In the genomic region with DNA sequence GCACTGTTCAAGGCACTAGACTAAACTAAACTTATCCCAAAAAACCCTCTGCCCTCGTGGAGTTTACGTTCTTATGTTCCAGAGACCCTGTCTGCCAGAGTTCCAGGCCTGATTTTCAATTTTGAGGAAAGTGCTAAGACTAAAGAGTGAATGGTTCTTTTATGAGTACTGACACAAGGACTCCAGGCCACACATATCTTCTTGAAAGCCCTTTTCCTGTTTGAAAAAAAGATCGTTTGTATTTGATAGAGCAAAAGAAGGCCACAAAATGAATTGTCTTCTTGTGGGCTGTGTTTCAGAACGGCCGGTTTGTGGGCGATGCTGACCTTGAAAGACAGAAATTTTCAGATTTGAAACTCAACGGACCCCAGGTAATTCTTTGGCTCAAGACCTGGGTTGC, we compare ENCODE assay signal across 11 cellular contexts. TPM values are rescaled to one million over a fixed set of nuclear protein-coding genes. Genes with fewer than 3 reads are reported as not detected.
DNase-seq lines count a peak whose midpoint lies in the region; ATAC-seq and TF ChIP-seq lines count a peak whose summit lies in the region.
"Had no signal": no experiment of that assay in that cellular context is flagged by ENCODE, and none has a peak within 500 bp of the region (broad histone marks: within the 10 kb centered on the region; RNA-seq: fewer than 3 reads in every experiment).

No MANE protein-coding gene starts in this region.

- peaks cover 92% of the 10 kb centered on the region for H3K79me2 ChIP-seq in PC-9 (ENCODE audit: low read depth)
- H3K79me2 ChIP-seq in trophoblast cell (ENCODE audit: control insufficient read depth, insufficient read depth, low read length, poor library complexity) = peaks cover 16% of the 10 kb centered on the region

- no peak for ATAC-seq in CD4-positive, alpha-beta T cell (ENCODE audit: poor library complexity)
- ATAC-seq in GM19397 (IDR thresholded peaks at IDR 0.05; ENCODE audit: unreplicated experiment) = no peak

- no peaks in the 10 kb centered on the region for H3K27me3 ChIP-seq in CD4-positive, alpha-beta T cell (ENCODE audit: control insufficient read depth, insufficient read depth, low read length)
- H3K27me3 ChIP-seq in PC-9 (ENCODE audit: insufficient read depth, low read depth) (no peaks in the 10 kb centered on the region), trophoblast cell (ENCODE audit: insufficient read depth, low read length) (no peaks in the 10 kb centered on the region)

- no peak overlapping the region for H3K4me2 ChIP-seq in PC-9
- no peak overlapping the region for H3K4me2 ChIP-seq in trophoblast cell (ENCODE audit: low read length)

- no peaks in the 10 kb centered on the region for H3K9me2 ChIP-seq in PC-9 (ENCODE audit: insufficient read depth)

- H2BK120ac ChIP-seq in trophoblast cell (ENCODE audit: insufficient read depth, low read length, poor library complexity) = no peak overlapping the region

- peaks cover 40% of the 10 kb centered on the region for H3K4me1 Mint-ChIP-seq in CD4-positive, alpha-beta T cell (ENCODE audit: low read depth)
- H3K4me1 Mint-ChIP-seq in dendritic cell treated with granulocyte-macrophage colony-stimulating factor and Interleukin-4, amounts not matched to agents 40 ng/mL and 50 ng/mL, for 4 days (ENCODE audit: low read depth) = peaks cover 74% of the 10 kb centered on the region

- H3K27ac ChIP-seq in CD4-positive, alpha-beta T cell (ENCODE audit: low read depth, low read length) = peak overlapping the region; percentile 83
- peak overlapping the region; percentile 49 for H3K27ac ChIP-seq in PC-9
- H3K27ac ChIP-seq in trophoblast cell (ENCODE audit: low read depth, low read length) = no peak overlapping the region

- no TSS peak for BruUV-seq in PC-9 (replicated peaks; lab: Mats Ljungman, UMichigan)

- no peak overlapping the region for H2BK12ac ChIP-seq in trophoblast cell (ENCODE audit: low read length)

- H3K9me3 ChIP-seq in CD4-positive, alpha-beta T cell (ENCODE audit: control insufficient read depth, low read length) = no peaks in the 10 kb centered on the region
- H3K9me3 ChIP-seq in PC-9 (ENCODE audit: insufficient read depth, low read depth) = no peaks in the 10 kb centered on the region
- H3K9me3 ChIP-seq in trophoblast cell (ENCODE audit: insufficient read depth, low read depth, low read length) = no peaks in the 10 kb centered on the region
- H3K9me3 ChIP-seq: prostate gland had no signal

- H3K9me3 Mint-ChIP-seq in CD4-positive, alpha-beta T cell = no peaks in the 10 kb centered on the region
- no peaks in the 10 kb centered on the region for H3K9me3 Mint-ChIP-seq in dendritic cell treated with granulocyte-macrophage colony-stimulating factor and Interleukin-4, amounts not matched to agents 40 ng/mL and 50 ng/mL, for 4 days

- no peaks in the 10 kb centered on the region for H3K27me3 Mint-ChIP-seq in CD4-positive, alpha-beta T cell
- no peaks in the 10 kb centered on the region for H3K27me3 Mint-ChIP-seq in dendritic cell treated with granulocyte-macrophage colony-stimulating factor and Interleukin-4, amounts not matched to agents 40 ng/mL and 50 ng/mL, for 4 days

- H4K12ac ChIP-seq in trophoblast cell (ENCODE audit: low read depth, low read length) = no peak overlapping the region

- WGBS in trophoblast cell (ENCODE audit: extremely low coverage, insufficient coverage, insufficient read length) = no CpG with 5 or more reads among the region's 7 CpGs

- no peak overlapping the region for H2BK5ac ChIP-seq in trophoblast cell (ENCODE audit: low read depth, low read length, poor library complexity)

- peaks cover 63% of the 10 kb centered on the region for H3K36me3 ChIP-seq in PC-9 (ENCODE audit: low read depth)
- peaks cover 20 to 38% of the 10 kb centered on the region in 2 experiments for H3K36me3 ChIP-seq in trophoblast cell (ENCODE audit: control insufficient read depth in 1 of 2, insufficient read depth in 2 of 2, low read length in 2 of 2)

- H3F3A ChIP-seq in PC-9 (ENCODE audit: insufficient read depth, low read depth) = peaks cover 38% of the 10 kb centered on the region

- no peak for DNase-seq in CD4-positive, alpha-beta T cell
- no peak for DNase-seq in PC-9
- DNase-seq in trophoblast cell = no peak
- no peak for DNase-seq in NCI-H1694 (lab: John Stamatoyannopoulos, UW)
- DNase-seq in mucosa of gallbladder (ENCODE audit: low spot score) = no peak
- DNase-seq in SIG-M5 (lab: John Stamatoyannopoulos, UW) = no peak
- DNase-seq: DMS79 had no signal

- CTCF ChIA-PET in CD4-positive, alpha-beta T cell (lab: Charles Lee) = no interaction called here
- CTCF ChIA-PET in PC-9 (lab: Charles Lee) = no interaction called here

- TF ChIP-seq CTCF in CD4-positive, alpha-beta T cell (IDR thresholded peaks at IDR 0.05) = no peak
- no peak for TF ChIP-seq CTCF in PC-9 (conservative IDR thresholded peaks at IDR 0.05)

- no peak overlapping the region for H3K14ac ChIP-seq in trophoblast cell (ENCODE audit: low read length)

- H3K9ac ChIP-seq in trophoblast cell (ENCODE audit: low read length) = no peak overlapping the region

- H4K91ac ChIP-seq in trophoblast cell (ENCODE audit: low read depth, low read length) = no peak overlapping the region

- no peaks in the 10 kb centered on the region for H4K20me1 ChIP-seq in PC-9 (ENCODE audit: insufficient read depth)

- peak overlapping the region; percentile 70 for H3K4me3 Mint-ChIP-seq in CD4-positive, alpha-beta T cell
- no peak overlapping the region for H3K4me3 Mint-ChIP-seq in dendritic cell treated with granulocyte-macrophage colony-stimulating factor and Interleukin-4, amounts not matched to agents 40 ng/mL and 50 ng/mL, for 4 days

- H2AFZ ChIP-seq in PC-9 (no peak overlapping the region), trophoblast cell (ENCODE audit: insufficient read depth, low read length, poor library complexity) (no peak overlapping the region)

- H3K36me3 Mint-ChIP-seq in CD4-positive, alpha-beta T cell (ENCODE audit: low read depth) = peaks cover 21% of the 10 kb centered on the region
- peaks cover 66% of the 10 kb centered on the region for H3K36me3 Mint-ChIP-seq in dendritic cell treated with granulocyte-macrophage colony-stimulating factor and Interleukin-4, amounts not matched to agents 40 ng/mL and 50 ng/mL, for 4 days (ENCODE audit: low read depth)

- intact Hi-C loops in CD4-positive, alpha-beta T cell (cut with DNase I, micrococcal nuclease) = loop anchor here in 1 of 2 experiments (2.0 to 5.0 kb wide), 2 partner anchors 53 to 784 kb away; a partner anchor contains a TSS
- intact Hi-C loops in PC-9 (cut with micrococcal nuclease; ENCODE audit: unreplicated experiment) = no loop called here
- intact Hi-C loops in dendritic cell treated with granulocyte-macrophage colony-stimulating factor and Interleukin-4, amounts not matched to agents 40 ng/mL and 50 ng/mL, for 4 days (cut with micrococcal nuclease) = loop anchor here (2.0 to 10.0 kb wide), 2 partner anchors 33 to 149 kb away; a partner anchor contains a TSS

- H3K4me1 ChIP-seq in PC-9 (replicated peaks; ENCODE audit: insufficient read depth) = peaks cover 51% of the 10 kb centered on the region
- H3K4me1 ChIP-seq in trophoblast cell (ENCODE audit: control insufficient read depth in 1 of 2, insufficient read depth in 2 of 2, low read length in 2 of 2) = peaks cover 14 to 15% of the 10 kb centered on the region in 2 experiments

- peak overlapping the region; percentile 90 for H3K4ac ChIP-seq in trophoblast cell (ENCODE audit: low read depth, low read length)

- no peak overlapping the region for H4K8ac ChIP-seq in trophoblast cell (ENCODE audit: low read depth, low read length)

- POLR2A ChIA-PET in CD4-positive, alpha-beta T cell (lab: Charles Lee) = interaction anchor here (0.6 kb wide), 1 partner anchor 52 kb away, joined by 3 read pairs; a partner anchor contains a TSS
- POLR2A ChIA-PET in PC-9 (lab: Charles Lee; ENCODE audit: unreplicated experiment) = no interaction called here

- peak overlapping the region; percentile 95 for H3K27ac Mint-ChIP-seq in CD4-positive, alpha-beta T cell
- H3K27ac Mint-ChIP-seq in dendritic cell treated with granulocyte-macrophage colony-stimulating factor and Interleukin-4, amounts not matched to agents 40 ng/mL and 50 ng/mL, for 4 days = peak overlapping the region; percentile 95

- H3K18ac ChIP-seq in trophoblast cell (ENCODE audit: low read length) = no peak overlapping the region

- H3K23ac ChIP-seq in trophoblast cell (ENCODE audit: low read length) = no peak overlapping the region

- H3K79me1 ChIP-seq in trophoblast cell (ENCODE audit: low read length) = no peaks in the 10 kb centered on the region

- H3K4me3 ChIP-seq in PC-9 = no peak overlapping the region
- no peak overlapping the region for H3K4me3 ChIP-seq in trophoblast cell (ENCODE audit: low read depth, low read length)
- H3K4me3 ChIP-seq: prostate gland had no signal

- H2AK5ac ChIP-seq in trophoblast cell (ENCODE audit: low read length) = no peak overlapping the region

RNA-seq across cellular contexts. Expression of a gene that starts 32.1 kb away (rescaled TPM):
- total RNA-seq in CD4-positive, alpha-beta T cell = 10 to 100 TPM; 12.4 to 12.5 TPM
- total RNA-seq in PC-9 (2021) (340 and 413 TPM in 2 replicates), mucosa of gallbladder (238 TPM)
- 146 and 148 TPM in 2 replicates for polyA plus RNA-seq in trophoblast cell (2013)

RNA-seq across cellular contexts. Expression of a gene that starts 42.1 kb away (rescaled TPM):
- total RNA-seq in CD4-positive, alpha-beta T cell = not detected
- total RNA-seq in PC-9 (2021) = not detected in 2 replicates
- not detected in 2 replicates for polyA plus RNA-seq in trophoblast cell (2013)
- total RNA-seq in mucosa of gallbladder = not detected
- total RNA-seq: H4 had no signal

RNA-seq across cellular contexts. Expression of a gene that starts 52.4 kb away (rescaled TPM):
- total RNA-seq in CD4-positive, alpha-beta T cell = 10 to 100 TPM; 48.0 to 48.5 TPM
- 211 and 318 TPM in 2 replicates for total RNA-seq in PC-9 (2021)
- 198 and 199 TPM in 2 replicates for polyA plus RNA-seq in trophoblast cell (2013)
- total RNA-seq in mucosa of gallbladder = 120 TPM

Comparison
In these comparisons a context has a peak if more than half of its experiments do, and no peak if none do; other contexts are left out.
1. RNA of a gene that starts 32.1 kb away (total RNA-seq): 340 to 413 TPM in PC-9 and 238 TPM in mucosa of gallbladder (single experiment); 12.4 to 12.5 TPM in CD4-positive, alpha-beta T cell; every median in the first group is over 10 times any median in the second.